Comparison of ENCODE assay signal across 8 cellular contexts in the genomic region with DNA sequence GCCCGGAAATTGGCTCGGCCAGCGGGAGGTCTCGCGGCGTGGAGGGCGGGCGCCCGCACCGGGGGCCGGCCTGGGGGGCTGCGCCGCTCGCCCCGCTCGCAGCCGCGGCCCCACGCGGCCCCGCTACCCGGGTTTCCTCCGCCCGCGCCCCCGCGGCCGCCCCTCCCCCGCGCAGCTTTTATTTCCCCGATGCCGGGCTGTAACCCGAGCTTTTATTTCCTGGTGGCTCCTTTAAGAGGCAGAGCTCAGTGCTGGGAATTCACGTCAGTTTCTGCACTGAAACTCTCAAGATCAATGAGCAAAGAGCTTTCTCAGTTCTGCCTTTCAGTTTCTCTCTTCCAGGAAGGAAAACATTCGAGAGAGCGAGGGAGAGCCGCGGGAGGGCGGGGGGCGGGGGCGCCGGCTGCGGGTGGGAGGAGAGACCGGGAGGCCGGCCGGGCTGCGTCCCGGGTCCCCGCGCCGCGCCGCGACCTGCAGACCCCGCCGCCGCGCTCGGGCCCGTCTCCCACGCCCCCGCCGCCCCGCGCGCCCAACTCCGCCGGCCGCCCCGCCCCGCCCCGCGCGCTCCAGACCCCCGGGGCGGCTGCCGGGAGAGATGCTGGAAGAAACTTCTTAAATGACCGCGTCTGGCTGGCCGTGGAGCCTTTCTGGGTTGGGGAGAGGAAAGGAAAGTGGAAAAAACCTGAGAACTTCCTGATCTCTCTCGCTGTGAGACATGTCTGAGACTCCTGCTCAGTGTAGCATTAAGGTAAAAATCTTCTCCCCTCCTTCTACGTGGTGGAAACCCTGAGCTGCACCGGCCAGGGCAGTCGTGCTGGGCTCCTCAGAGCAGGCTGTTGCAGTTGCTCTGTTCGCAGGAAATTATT.
DNase-seq lines count a peak whose midpoint lies in the region; ATAC-seq and TF ChIP-seq lines count a peak whose summit lies in the region.

A gene (plus strand): TSS at position 262 of the 866 bp plus-strand sequence. CDS start 454 bp downstream, at position 716.

- H3K36me3 ChIP-seq in brain microvascular endothelial cell (replicated peaks), result no peaks in the 10 kb centered on the region
- H3K36me3 ChIP-seq in iPS-15b (ENCODE audit: control insufficient read depth, insufficient read depth, low read length), result no peaks in the 10 kb centered on the region

- in situ Hi-C loops in brain microvascular endothelial cell (cut with HindIII; ENCODE audit: low pct_ligation_motif_present, low sequenced_read_pairs), result no loop called here

- TF ChIP-seq CTCF in brain microvascular endothelial cell (IDR thresholded peaks at IDR 0.05; ENCODE audit: low read depth, low read length, missing control alignments), result no peak

- H3K9me3 ChIP-seq in iPS-15b (ENCODE audit: control insufficient read depth, insufficient read depth, low read length), result no peaks in the 10 kb centered on the region

- H3K27me3 ChIP-seq in brain microvascular endothelial cell (replicated peaks), result no peaks in the 10 kb centered on the region
- H3K27me3 ChIP-seq in iPS-15b (ENCODE audit: control insufficient read depth, insufficient read depth, low read length), result no peaks in the 10 kb centered on the region

- H3K4me3 ChIP-seq in brain microvascular endothelial cell (ENCODE audit: low read depth, low read length) (peak within 1 kb of the TSS; percentile 93), iPS-15b (ENCODE audit: low read depth, low read length) (peak within 1 kb of the TSS; percentile 89), skeletal muscle cell (ENCODE audit: low read depth, low read length) (peak within 1 kb of the TSS; percentile 76)

- peak; percentile 37 for ATAC-seq in HG02943 (IDR thresholded peaks at IDR 0.05; ENCODE audit: low read depth, unreplicated experiment)

- peak within 1 kb of the TSS; percentile 76 for H3K9ac ChIP-seq in iPS-15b (ENCODE audit: low read depth, low read length)

- H3K27ac ChIP-seq in brain microvascular endothelial cell, result peak within 1 kb of the TSS; percentile 99

- H3K4me1 ChIP-seq in iPS-15b (ENCODE audit: control insufficient read depth, insufficient read depth, low read length), result peaks cover 16% of the 10 kb centered on the region

- DNase-seq in NCI-H2171 treated with DMSO at 0.1 percent for 48 hours (lab: John Stamatoyannopoulos, UW) (peak; percentile 52), NCI-H2171 (lab: John Stamatoyannopoulos, UW) (no peak), NCI-H1930 (lab: John Stamatoyannopoulos, UW) (peak; percentile 38 to 72), UCSD-AML1 (lab: John Stamatoyannopoulos, UW; ENCODE audit: unreplicated experiment) (peak; percentile 77), brain microvascular endothelial cell (peak; percentile 83), skeletal muscle cell (ENCODE audit: low read depth) (peak; percentile 80)
